8 cellular contexts compared by ENCODE assay signal in genomic region chr15:83065431-83065830, GRCh38. TPM values are rescaled to one million over a fixed set of nuclear protein-coding genes. Genes with fewer than 3 reads are reported as not detected.
A peak's percentile ranks its signal among the peaks of the same experiment; 100 is the strongest.
DNase-seq lines count a peak whose midpoint lies in the region; ATAC-seq and TF ChIP-seq lines count a peak whose summit lies in the region.

No MANE protein-coding gene starts in this region.

- H3K4me3 ChIP-seq in GM06990 (replicated peaks; ENCODE audit: low read depth, low read length) (peak overlapping the region; percentile 65), trophoblast cell (ENCODE audit: low read depth, low read length) (no peak overlapping the region)

- no peak overlapping the region for H3K18ac ChIP-seq in trophoblast cell (ENCODE audit: low read length)

- no peak overlapping the region for H3K23ac ChIP-seq in trophoblast cell (ENCODE audit: low read length)

- H3K14ac ChIP-seq in trophoblast cell (ENCODE audit: low read length) = no peak overlapping the region

- H3K9ac ChIP-seq in trophoblast cell (ENCODE audit: low read length) = no peak overlapping the region

- H2BK120ac ChIP-seq in trophoblast cell (ENCODE audit: insufficient read depth, low read length, poor library complexity) = no peak overlapping the region

- H4K8ac ChIP-seq in trophoblast cell (ENCODE audit: low read depth, low read length) = no peak overlapping the region

- H3K4me1 ChIP-seq in trophoblast cell (ENCODE audit: control insufficient read depth in 1 of 2, insufficient read depth in 2 of 2, low read length in 2 of 2) = peaks cover 3 to 8% of the 10 kb centered on the region in 2 experiments

- ATAC-seq in activated T-helper 17 cell treated with anti-CD3 and anti-CD28 coated beads, Interleukin-2, amount 50 U/mL, for 72 hours (replicated peaks) = no peak
- no peak for ATAC-seq in GM18867 (IDR thresholded peaks at IDR 0.05; ENCODE audit: unreplicated experiment)

- H3K27me3 Mint-ChIP-seq in activated T-helper 17 cell treated with anti-CD3 and anti-CD28 coated beads, Interleukin-2, amount 50 U/mL, for 72 hours = no peaks in the 10 kb centered on the region

- no CpG with 5 or more reads among the region's 3 CpGs for WGBS in trophoblast cell (ENCODE audit: extremely low coverage, insufficient coverage, insufficient read length)

- H3K9me3 ChIP-seq in trophoblast cell (ENCODE audit: insufficient read depth, low read depth, low read length) = no peaks in the 10 kb centered on the region

- H3K79me1 ChIP-seq in trophoblast cell (ENCODE audit: low read length) = peaks cover 12% of the 10 kb centered on the region

- no peaks in the 10 kb centered on the region for H3K36me3 Mint-ChIP-seq in activated T-helper 17 cell treated with anti-CD3 and anti-CD28 coated beads, Interleukin-2, amount 50 U/mL, for 72 hours (ENCODE audit: low read depth)

- peaks cover 7% of the 10 kb centered on the region; the same call in 1 of the 2 replicates for H3K36me3 ChIP-seq in GM06990 (ENCODE audit: control insufficient read depth, insufficient read depth, low read length)
- peaks cover 0 to 2% of the 10 kb centered on the region in 2 experiments for H3K36me3 ChIP-seq in trophoblast cell (ENCODE audit: control insufficient read depth in 1 of 2, insufficient read depth in 2 of 2, low read length in 2 of 2)

- DNase-seq in GM06990 (ENCODE audit: extremely low read depth, insufficient read length) (no peak), OCI-M1 (lab: John Stamatoyannopoulos, UW) (peak; percentile 32), erythroblast (lab: John Stamatoyannopoulos, UW) (peak; percentile 25 to 44), trophoblast cell (no peak), C1 segment of cervical spinal cord (lab: John Stamatoyannopoulos, UW) (no peak)
- no peak for DNase-seq in activated CD4-positive, CD25-positive, alpha-beta regulatory T cell treated with anti-CD3 and anti-CD28 coated beads, Interleukin-2, amount 50 U/mL, for 72 hours

- H3K4ac ChIP-seq in trophoblast cell (ENCODE audit: low read depth, low read length) = peak overlapping the region; percentile 44

- no peak overlapping the region for H3K4me3 Mint-ChIP-seq in activated T-helper 17 cell treated with anti-CD3 and anti-CD28 coated beads, Interleukin-2, amount 50 U/mL, for 72 hours

- H3K27me3 ChIP-seq in GM06990 (replicated peaks; ENCODE audit: control insufficient read depth, insufficient read depth, low read length) = no peaks in the 10 kb centered on the region
- no peaks in the 10 kb centered on the region for H3K27me3 ChIP-seq in trophoblast cell (ENCODE audit: insufficient read depth, low read length)

- no peak overlapping the region for H2BK5ac ChIP-seq in trophoblast cell (ENCODE audit: low read depth, low read length, poor library complexity)

- H2AK5ac ChIP-seq in trophoblast cell (ENCODE audit: low read length) = no peak overlapping the region

- no peak overlapping the region for H3K27ac Mint-ChIP-seq in activated T-helper 17 cell treated with anti-CD3 and anti-CD28 coated beads, Interleukin-2, amount 50 U/mL, for 72 hours

- H3K4me1 Mint-ChIP-seq in activated T-helper 17 cell treated with anti-CD3 and anti-CD28 coated beads, Interleukin-2, amount 50 U/mL, for 72 hours = peaks cover 16% of the 10 kb centered on the region

- peaks cover 9% of the 10 kb centered on the region for H3K79me2 ChIP-seq in trophoblast cell (ENCODE audit: control insufficient read depth, insufficient read depth, low read length, poor library complexity)

- no peak overlapping the region for H3K27ac ChIP-seq in trophoblast cell (ENCODE audit: low read depth, low read length)

- no peak for TF ChIP-seq CTCF in GM06990 (IDR thresholded peaks at IDR 0.05; ENCODE audit: insufficient read depth, low read length, poor library complexity, severe bottlenecking)

- no peak overlapping the region for H4K12ac ChIP-seq in trophoblast cell (ENCODE audit: low read depth, low read length)

- no peak overlapping the region for H2AFZ ChIP-seq in trophoblast cell (ENCODE audit: insufficient read depth, low read length, poor library complexity)

- no peak overlapping the region for H4K91ac ChIP-seq in trophoblast cell (ENCODE audit: low read depth, low read length)

- no peak overlapping the region for H2BK12ac ChIP-seq in trophoblast cell (ENCODE audit: low read length)

- H3K9me3 Mint-ChIP-seq in activated T-helper 17 cell treated with anti-CD3 and anti-CD28 coated beads, Interleukin-2, amount 50 U/mL, for 72 hours = no peaks in the 10 kb centered on the region

- H3K4me2 ChIP-seq in trophoblast cell (ENCODE audit: low read length) = peak overlapping the region; percentile 61

- TF ChIP-seq POLR2A in erythroblast (IDR thresholded peaks at IDR 0.05; ENCODE audit: low read length) = no peak

RNA-seq across cellular contexts. Expression of gene BTBD1, which starts 1.6 kb away (rescaled TPM):
- polyA plus RNA-seq in trophoblast cell (2013) = 24.5 and 25.2 TPM in 2 replicates
- total RNA-seq in activated T-helper 17 cell treated with anti-CD3 and anti-CD28 coated beads, Interleukin-2, amount 50 U/mL, for 72 hours = 10 to 100 TPM; 46.1 to 63.8 TPM

RNA-seq across cellular contexts. Expression of gene TM6SF1, which starts 42.0 kb away (rescaled TPM):
- 0.07 and 0.11 TPM in 2 replicates for polyA plus RNA-seq in trophoblast cell (2013)
- total RNA-seq in activated T-helper 17 cell treated with anti-CD3 and anti-CD28 coated beads, Interleukin-2, amount 50 U/mL, for 72 hours = under 1 TPM; 0.54 to 0.61 TPM

RNA-seq across cellular contexts. Expression of gene C15orf40, which starts 54.0 kb away (rescaled TPM):
- polyA plus RNA-seq in trophoblast cell (2013) = 8.7 and 9.5 TPM in 2 replicates
- 10 to 100 TPM; 13.5 to 18.0 TPM for total RNA-seq in activated T-helper 17 cell treated with anti-CD3 and anti-CD28 coated beads, Interleukin-2, amount 50 U/mL, for 72 hours

Comparison
In these comparisons a context has a peak if more than half of its experiments do, and no peak if none do; other contexts are left out.
1. DNase-seq: peak in OCI-M1 (single experiment) and erythroblast (2 of 2); none in GM06990 (single experiment), trophoblast cell (0 of 2), C1 segment of cervical spinal cord (0 of 14) and activated CD4-positive, CD25-positive, alpha-beta regulatory T cell treated with anti-CD3 and anti-CD28 coated beads, Interleukin-2, amount 50 U/mL, for 72 hours (single experiment).